Comparison of ENCODE assay signal across 1 cellular context in genomic region chr16:58684001-58684353, GRCh38.
TF ChIP-seq lines count a peak whose summit lies in the region.

No MANE protein-coding gene starts in this region.

TF ChIP-seq in endothelial cell of umbilical vein, 7 proteins besides CTCF, POLR2A, EP300 and RAD21 (continued from another document):
- TF ChIP-seq MYC (IDR thresholded peaks at IDR 0.05; ENCODE audit: low read depth, low read length) (no peak), GATA2 (IDR thresholded peaks at IDR 0.05; ENCODE audit: insufficient read depth, insufficient read length, low read depth, low read length) (no peak), MAX (IDR thresholded peaks at IDR 0.05; ENCODE audit: insufficient read depth, insufficient read length) (no peak)
TF ChIP-seq in endothelial cell of umbilical vein: peak in this region for 0.
